Comparison of ENCODE assay signal across 17 cellular contexts in the genomic region with DNA sequence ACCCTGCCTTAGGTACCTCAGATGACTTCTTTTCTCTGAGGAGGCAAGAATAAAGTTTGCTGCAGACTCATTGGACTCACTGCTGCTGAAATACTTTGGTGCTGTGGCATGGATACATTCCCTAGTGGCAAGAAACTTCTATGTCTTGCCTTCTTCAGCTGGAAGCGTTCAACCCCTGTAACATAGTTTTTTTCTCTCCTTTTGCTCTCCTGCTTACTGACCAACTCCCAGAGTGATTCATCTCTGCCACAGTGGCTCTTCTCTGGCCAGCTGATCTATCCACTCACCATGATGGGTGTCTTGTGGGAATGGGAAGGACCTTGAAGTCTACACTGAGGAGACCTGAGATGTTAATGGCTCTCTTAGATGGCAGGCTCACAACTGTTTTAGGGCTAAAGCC.
DNase-seq lines count a peak whose midpoint lies in the region; ATAC-seq, FAIRE-seq and TF ChIP-seq lines count a peak whose summit lies in the region.
"Had no signal": no experiment of that assay in that cellular context is flagged by ENCODE, and none has a peak within 500 bp of the region (broad histone marks: within the 10 kb centered on the region; RNA-seq: fewer than 3 reads in every experiment).

No MANE protein-coding gene starts in this region.

- no peak for TF ChIP-seq CTCF in HepG2 (CRISPR knock-in tag; IDR thresholded peaks at IDR 0.05)
- no peak for TF ChIP-seq CTCF in right lobe of liver (IDR thresholded peaks at IDR 0.05)
- TF ChIP-seq CTCF in epithelial cell of proximal tubule (conservative IDR thresholded peaks at IDR 0.05; ENCODE audit: low read depth, low read length): peak; percentile 2
- TF ChIP-seq CTCF in uterus (IDR thresholded peaks at IDR 0.05): no peak

- H3K4me3 ChIP-seq in HepG2 (replicated peaks in 1 of 3; ENCODE audit: insufficient read depth in 1 of 3, low read depth in 2 of 3, low read length in 3 of 3) (no peak overlapping the region), right lobe of liver (no peak overlapping the region), epithelial cell of proximal tubule (ENCODE audit: low read depth, low read length) (no peak overlapping the region), uterus (no peak overlapping the region)
- H3K4me3 ChIP-seq: BLaER1, GM12878, GM23338 had no signal

- no peaks in the 10 kb centered on the region for H3K27me3 ChIP-seq in HepG2 (ENCODE audit: control insufficient read depth in 1 of 2, insufficient read depth in 2 of 2, low read length in 2 of 2)
- no peaks in the 10 kb centered on the region for H3K27me3 ChIP-seq in right lobe of liver
- no peaks in the 10 kb centered on the region for H3K27me3 ChIP-seq in uterus
- H3K27me3 ChIP-seq: BLaER1 had no signal

- no peak for TF ChIP-seq RAD21 in HepG2 (CRISPR knock-in tag; IDR thresholded peaks at IDR 0.05)

- H4K20me1 ChIP-seq in HepG2 (ENCODE audit: insufficient read depth, low read length): no peaks in the 10 kb centered on the region
- H4K20me1 ChIP-seq: BLaER1 had no signal

- no peak for TF ChIP-seq POLR2A in HepG2 (IDR thresholded peaks at IDR 0.05; ENCODE audit: insufficient read depth in 1 of 2, low read depth in 2 of 2, low read length in 2 of 2)
- TF ChIP-seq POLR2A in right lobe of liver (IDR thresholded peaks at IDR 0.05): no peak
- no peak for TF ChIP-seq POLR2A in uterus (IDR thresholded peaks at IDR 0.05)

- H3K36me3 ChIP-seq in HepG2 (replicated peaks in 1 of 2; ENCODE audit: control insufficient read depth in 1 of 2, insufficient read depth in 2 of 2, low read length in 2 of 2): no peaks in the 10 kb centered on the region
- no peaks in the 10 kb centered on the region for H3K36me3 ChIP-seq in right lobe of liver
- H3K36me3 ChIP-seq in uterus: no peaks in the 10 kb centered on the region
- H3K36me3 ChIP-seq: BLaER1 had no signal

- H2AFZ ChIP-seq in HepG2 (ENCODE audit: low read length): no peak overlapping the region
- H2AFZ ChIP-seq: GM23338 had no signal

- CTCF ChIA-PET in HepG2 (lab: Yijun Ruan, JAX; ENCODE audit: low intra/inter-chr PET ratio, low total read pairs): no interaction called here

- no peak for FAIRE-seq in HepG2 (lab: Jason Lieb, UNC)
- FAIRE-seq: GM12878, GM19239, H54 had no signal

- H3K4me1 ChIP-seq in HepG2 (ENCODE audit: insufficient read depth, low read length) (peaks cover 18% of the 10 kb centered on the region), right lobe of liver (no peaks in the 10 kb centered on the region), uterus (no peaks in the 10 kb centered on the region)
- H3K4me1 ChIP-seq: BLaER1 had no signal

- TF ChIP-seq EP300 in HepG2 (IDR thresholded peaks at IDR 0.05; ENCODE audit: low read depth in 2 of 2, low read length in 2 of 2): no peak
- TF ChIP-seq EP300 in HepG2 (CRISPR knock-in tag; IDR thresholded peaks at IDR 0.05; ENCODE audit: borderline replicate concordance): no peak

- H3K27ac ChIP-seq in HepG2 (ENCODE audit: extremely low read length, insufficient read depth, low read length) (no peak overlapping the region), right lobe of liver (no peak overlapping the region), uterus (no peak overlapping the region)
- H3K27ac ChIP-seq: BLaER1 had no signal

- DNase-seq in HepG2 (ENCODE audit: low spot score) (no peak), right lobe of liver (no peak), epithelial cell of proximal tubule (ENCODE audit: low read depth) (peak; percentile 19), renal cortical epithelial cell (ENCODE audit: low read depth) (peak; percentile 75), NCI-H1930 (lab: John Stamatoyannopoulos, UW) (no peak), uterus (no peak)
- DNase-seq: 8988T; Calu3; CD8-positive, alpha-beta T cell; DMS79 treated with DMSO at 0.1 percent for 48 hours; HCEC 1CT had no signal

- ATAC-seq in HepG2: peak; percentile 41
- ATAC-seq in right lobe of liver: no peak
- ATAC-seq in GM18907 (IDR thresholded peaks at IDR 0.05; ENCODE audit: unreplicated experiment): no peak
- ATAC-seq: CD8-positive, alpha-beta T cell; GM12878; GM23338 had no signal

- H3K9me3 ChIP-seq in HepG2 (ENCODE audit: low read length) (peaks cover 34% of the 10 kb centered on the region), right lobe of liver (no peaks in the 10 kb centered on the region), uterus (no peaks in the 10 kb centered on the region)

- H3K9ac ChIP-seq in HepG2 (ENCODE audit: insufficient read depth, low read depth, low read length): no peak overlapping the region
- H3K9ac ChIP-seq: BLaER1 had no signal

- intact Hi-C loops in HepG2 (cut with micrococcal nuclease; ENCODE audit: unreplicated experiment) (no loop called here), right lobe of liver (cut with DNase I) (no loop called here), uterus (cut with DNase I; ENCODE audit: low total_unique reads) (no loop called here)

- POLR2A ChIA-PET in HepG2 (lab: Yijun Ruan, JAX): interaction anchor here (1.2 kb wide), 1 partner anchor 31 kb away, joined by 3 read pairs; no protein-coding TSS in a partner anchor

- no peaks in the 10 kb centered on the region for H3K79me2 ChIP-seq in HepG2 (ENCODE audit: insufficient read depth, low read length)

- in situ Hi-C loops in HepG2 (cut with HindIII; ENCODE audit: extremely low pct_ligation_motif_present, low pct_unique_long_range_greater_than_20kb): no loop called here

- BruUV-seq in HepG2 (replicated peaks; lab: Mats Ljungman, UMichigan): no TSS peak

- H3K4me2 ChIP-seq in HepG2 (ENCODE audit: low read depth, low read length): no peak overlapping the region
- H3K4me2 ChIP-seq: BLaER1, GM23338 had no signal

- 59% methylated on average over 1 of the region's 1 CpG for WGBS in HepG2 (ENCODE audit: low lambda C conversion rate)
- WGBS in right lobe of liver (ENCODE audit: insufficient coverage, low coverage, low lambda C conversion rate, missing lambda C conversion rate): 50% methylated on average over 1 of the region's 1 CpG

TF ChIP-seq in HepG2, 621 proteins besides CTCF, POLR2A, EP300 and RAD21:
- TF ChIP-seq ZNF776 (CRISPR knock-in tag; IDR thresholded peaks at IDR 0.05): no peak
- TF ChIP-seq ZNF136 (CRISPR knock-in tag; IDR thresholded peaks at IDR 0.05; ENCODE audit: low read depth): no peak
- TF ChIP-seq, protein P1, sequence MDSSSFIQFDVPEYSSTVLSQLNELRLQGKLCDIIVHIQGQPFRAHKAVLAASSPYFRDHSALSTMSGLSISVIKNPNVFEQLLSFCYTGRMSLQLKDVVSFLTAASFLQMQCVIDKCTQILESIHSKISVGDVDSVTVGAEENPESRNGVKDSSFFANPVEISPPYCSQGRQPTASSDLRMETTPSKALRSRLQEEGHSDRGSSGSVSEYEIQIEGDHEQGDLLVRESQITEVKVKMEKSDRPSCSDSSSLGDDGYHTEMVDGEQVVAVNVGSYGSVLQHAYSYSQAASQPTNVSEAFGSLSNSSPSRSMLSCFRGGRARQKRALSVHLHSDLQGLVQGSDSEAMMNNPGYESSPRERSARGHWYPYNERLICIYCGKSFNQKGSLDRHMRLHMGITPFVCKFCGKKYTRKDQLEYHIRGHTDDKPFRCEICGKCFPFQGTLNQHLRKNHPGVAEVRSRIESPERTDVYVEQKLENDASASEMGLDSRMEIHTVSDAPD (CRISPR knock-in tag; IDR thresholded peaks at IDR 0.05): no peak
- TF ChIP-seq XBP1 (CRISPR knock-in tag; IDR thresholded peaks at IDR 0.05): no peak
- no peak for TF ChIP-seq ZNF101 (CRISPR knock-in tag; IDR thresholded peaks at IDR 0.05; ENCODE audit: borderline replicate concordance, low read depth)

Comparison
In these comparisons a context has a peak if more than half of its experiments do, and no peak if none do; other contexts are left out.
1. DNase-seq: peak in epithelial cell of proximal tubule (single experiment) and renal cortical epithelial cell (single experiment); none in HepG2 (single experiment), right lobe of liver (0 of 3), NCI-H1930 (0 of 2) and uterus (0 of 2).